Comparison of ENCODE assay signal across 11 cellular contexts in genomic region chr2:217289909-217290283, GRCh38.
DNase-seq lines count a peak whose midpoint lies in the region; ATAC-seq and TF ChIP-seq lines count a peak whose summit lies in the region.
"Had no signal": no experiment of that assay in that cellular context is flagged by ENCODE, and none has a peak within 500 bp of the region (broad histone marks: within the 10 kb centered on the region; RNA-seq: fewer than 3 reads in every experiment).

No MANE protein-coding gene starts in this region.

- peak overlapping the region in 1 of 2 donors; percentile 13 for H3K9ac ChIP-seq in stomach smooth muscle (ENCODE audit: low read length in 2 of 2)

- H3K36me3 ChIP-seq in heart right ventricle (no peaks in the 10 kb centered on the region), stomach smooth muscle (ENCODE audit: control insufficient read depth in 2 of 2, insufficient read depth in 2 of 2, low read length in 2 of 2) (no peaks in the 10 kb centered on the region)
- H3K36me3 ChIP-seq: SJSA1 had no signal

- 41 to 50% methylated on average over 2 of the region's 2 CpGs for WGBS in heart right ventricle, 2 donors

- ATAC-seq in heart right ventricle: peak in 7 of 8 donors; percentile 47 to 87 (median 65)
- ATAC-seq in GM18873 (IDR thresholded peaks at IDR 0.05; ENCODE audit: low FRiP score, unreplicated experiment): no peak
- no peak for ATAC-seq in HG03025 (IDR thresholded peaks at IDR 0.05; ENCODE audit: low FRiP score, unreplicated experiment)

- H3K27ac ChIP-seq in heart right ventricle (peak overlapping the region in 7 of 10 donors; percentile 6 to 69 (median 46)), stomach smooth muscle (ENCODE audit: low read length) (peak overlapping the region; percentile 53)
- H3K27ac ChIP-seq: 22Rv1, SJSA1 had no signal

- intact Hi-C loops in heart right ventricle (cut with DNase I): no loop called here

- no peak for TF ChIP-seq CTCF in heart right ventricle (IDR thresholded peaks at IDR 0.05)

- H3K27me3 ChIP-seq in heart right ventricle (no peaks in the 10 kb centered on the region), stomach smooth muscle (ENCODE audit: control insufficient read depth in 1 of 2, insufficient read depth in 2 of 2, low read length in 2 of 2) (no peaks in the 10 kb centered on the region)
- H3K27me3 ChIP-seq: SJSA1 had no signal

- DNase-seq in DMS53 (lab: John Stamatoyannopoulos, UW) (peak; percentile 12), DMS53 treated with DMSO at 0.1 percent for 48 hours (lab: John Stamatoyannopoulos, UW; ENCODE audit: unreplicated experiment) (no peak), RPMI7951 (ENCODE audit: low read depth) (peak; percentile 85), heart right ventricle (no peak), SW 1271 (lab: John Stamatoyannopoulos, UW) (no peak)
- DNase-seq: HCEC 1CT had no signal

- H3K9me3 ChIP-seq in heart right ventricle: no peaks in the 10 kb centered on the region
- H3K9me3 ChIP-seq in stomach smooth muscle (ENCODE audit: control insufficient read depth in 2 of 2, low read length in 2 of 2): no peaks in the 10 kb centered on the region
- H3K9me3 ChIP-seq: SJSA1 had no signal

- no peak overlapping the region for H3K4me3 ChIP-seq in heart right ventricle
- no peak overlapping the region for H3K4me3 ChIP-seq in stomach smooth muscle (ENCODE audit: low read length in 2 of 2)
- H3K4me3 ChIP-seq: SJSA1 had no signal

- peaks cover 5 to 21% (median 14%) of the 10 kb centered on the region in 9 donors for H3K4me1 ChIP-seq in heart right ventricle
- H3K4me1 ChIP-seq in stomach smooth muscle (ENCODE audit: control insufficient read depth, insufficient read depth, low read length): peaks cover 13% of the 10 kb centered on the region

Comparison
In these comparisons a context has a peak if more than half of its experiments do, and no peak if none do; other contexts are left out.
1. DNase-seq: peak in DMS53 (single experiment) and RPMI7951 (single experiment); none in DMS53 treated with DMSO at 0.1 percent for 48 hours (single experiment), heart right ventricle (0 of 2) and SW 1271 (0 of 2).
2. ATAC-seq: peak in heart right ventricle (7 of 8); none in GM18873 (single experiment) and HG03025 (single experiment).